ENCODE assay signal across 8 cellular contexts in genomic region chr6:6007311-6008113, GRCh38. TPM values are rescaled to one million over a fixed set of nuclear protein-coding genes. Genes with fewer than 3 reads are reported as not detected.
DNase-seq lines count a peak whose midpoint lies in the region; ATAC-seq and TF ChIP-seq lines count a peak whose summit lies in the region.

No MANE protein-coding gene starts in this region.

- intact Hi-C loops in activated CD4-positive, alpha-beta T cell treated with anti-CD3 and anti-CD28 coated beads, Interleukin-2, amount 10 ng/mL, durations not matched to agents 24 days and 14 days (cut with micrococcal nuclease): loop anchor here (1.0 to 10.0 kb wide), 4 partner anchors 10 to 923 kb away; partner anchors contain the start of gene PPP1R3G

- no peak overlapping the region for H2BK120ac ChIP-seq in trophoblast cell (ENCODE audit: insufficient read depth, low read length, poor library complexity)

- no peak overlapping the region for H4K12ac ChIP-seq in trophoblast cell (ENCODE audit: low read depth, low read length)

- no peak overlapping the region for H4K91ac ChIP-seq in trophoblast cell (ENCODE audit: low read depth, low read length)

- H2BK12ac ChIP-seq in trophoblast cell (ENCODE audit: low read length): no peak overlapping the region

- H2AK5ac ChIP-seq in trophoblast cell (ENCODE audit: low read length): no peak overlapping the region

- H3K4me3 Mint-ChIP-seq in activated CD4-positive, alpha-beta T cell treated with anti-CD3 and anti-CD28 coated beads, Interleukin-2, amount 10 ng/mL, durations not matched to agents 24 days and 14 days: peak overlapping the region; percentile 74
- peak overlapping the region; percentile 87 for H3K4me3 Mint-ChIP-seq in T-helper 17 cell

- peak; percentile 80 for DNase-seq in activated CD4-positive, alpha-beta T cell treated with anti-CD3 and anti-CD28 coated beads, Interleukin-2, amount 10 ng/mL, durations not matched to agents 24 days and 14 days
- DNase-seq in activated CD4-positive, alpha-beta T cell treated with anti-CD3 and anti-CD28 coated beads for 1 hour: no peak
- DNase-seq in LHCN-M2 (ENCODE audit: low read depth) (peak; percentile 56), T-helper 17 cell (no peak), foreskin keratinocyte (no peak), trophoblast cell (peak; percentile 31 to 56), GF-D8 (lab: John Stamatoyannopoulos, UW) (no peak)

- no peak overlapping the region for H3K14ac ChIP-seq in trophoblast cell (ENCODE audit: low read length)

- H3K27ac ChIP-seq in foreskin keratinocyte (no peak overlapping the region), trophoblast cell (ENCODE audit: low read depth, low read length) (no peak overlapping the region)

- no peak overlapping the region for H3K23ac ChIP-seq in trophoblast cell (ENCODE audit: low read length)

- H3K79me2 ChIP-seq in trophoblast cell (ENCODE audit: control insufficient read depth, insufficient read depth, low read length, poor library complexity): no peaks in the 10 kb centered on the region

- peak; percentile 17 for TF ChIP-seq CTCF in foreskin keratinocyte (conservative IDR thresholded peaks at IDR 0.05)

- H3K4me2 ChIP-seq in trophoblast cell (ENCODE audit: low read length): peak overlapping the region; percentile 93

- peaks cover 73% of the 10 kb centered on the region for H3K27me3 Mint-ChIP-seq in activated CD4-positive, alpha-beta T cell treated with anti-CD3 and anti-CD28 coated beads, Interleukin-2, amount 10 ng/mL, durations not matched to agents 24 days and 14 days
- peaks cover 67% of the 10 kb centered on the region for H3K27me3 Mint-ChIP-seq in T-helper 17 cell

- peak; percentile 38 for ATAC-seq in T-helper 17 cell
- no peak for ATAC-seq in foreskin keratinocyte
- no peak for ATAC-seq in GM21619 (IDR thresholded peaks at IDR 0.05; ENCODE audit: unreplicated experiment)

- H3K27me3 ChIP-seq in foreskin keratinocyte (peaks cover 94% of the 10 kb centered on the region), trophoblast cell (ENCODE audit: insufficient read depth, low read length) (peaks cover 58% of the 10 kb centered on the region)

- H3K18ac ChIP-seq in trophoblast cell (ENCODE audit: low read length): no peak overlapping the region

- no peak overlapping the region for H3K9ac ChIP-seq in trophoblast cell (ENCODE audit: low read length)

- H3K27ac Mint-ChIP-seq in activated CD4-positive, alpha-beta T cell treated with anti-CD3 and anti-CD28 coated beads, Interleukin-2, amount 10 ng/mL, durations not matched to agents 24 days and 14 days: peak overlapping the region; percentile 73
- H3K27ac Mint-ChIP-seq in T-helper 17 cell: peak overlapping the region; percentile 81

- H3K79me1 ChIP-seq in trophoblast cell (ENCODE audit: low read length): no peaks in the 10 kb centered on the region

- WGBS in trophoblast cell (ENCODE audit: extremely low coverage, insufficient coverage, insufficient read length): no CpG with 5 or more reads among the region's 60 CpGs

- no peak overlapping the region for H4K8ac ChIP-seq in trophoblast cell (ENCODE audit: low read depth, low read length)

- no peaks in the 10 kb centered on the region for H3K36me3 ChIP-seq in trophoblast cell (ENCODE audit: control insufficient read depth in 1 of 2, insufficient read depth in 2 of 2, low read length in 2 of 2)

- H2BK5ac ChIP-seq in trophoblast cell (ENCODE audit: low read depth, low read length, poor library complexity): no peak overlapping the region

- peaks cover 40% of the 10 kb centered on the region for H3K4me1 Mint-ChIP-seq in activated CD4-positive, alpha-beta T cell treated with anti-CD3 and anti-CD28 coated beads, Interleukin-2, amount 10 ng/mL, durations not matched to agents 24 days and 14 days
- H3K4me1 Mint-ChIP-seq in T-helper 17 cell: peaks cover 31% of the 10 kb centered on the region

- H3K4me1 ChIP-seq in foreskin keratinocyte: no peaks in the 10 kb centered on the region
- peaks cover 14 to 21% of the 10 kb centered on the region in 2 experiments for H3K4me1 ChIP-seq in trophoblast cell (ENCODE audit: control insufficient read depth in 1 of 2, insufficient read depth in 2 of 2, low read length in 2 of 2)

- H2AFZ ChIP-seq in trophoblast cell (ENCODE audit: insufficient read depth, low read length, poor library complexity): peak overlapping the region; percentile 35

- H3K4ac ChIP-seq in trophoblast cell (ENCODE audit: low read depth, low read length): no peak overlapping the region

- H3K9me3 ChIP-seq in T-helper 17 cell (ENCODE audit: control insufficient read depth, low read length, poor library complexity, severe bottlenecking) (peaks cover 18% of the 10 kb centered on the region), trophoblast cell (ENCODE audit: insufficient read depth, low read depth, low read length) (no peaks in the 10 kb centered on the region)

- H3K9me3 Mint-ChIP-seq in activated CD4-positive, alpha-beta T cell treated with anti-CD3 and anti-CD28 coated beads, Interleukin-2, amount 10 ng/mL, durations not matched to agents 24 days and 14 days: peaks cover 17% of the 10 kb centered on the region

- H3K4me3 ChIP-seq in trophoblast cell (ENCODE audit: low read depth, low read length): no peak overlapping the region

- peaks cover 12% of the 10 kb centered on the region for H3K36me3 Mint-ChIP-seq in activated CD4-positive, alpha-beta T cell treated with anti-CD3 and anti-CD28 coated beads, Interleukin-2, amount 10 ng/mL, durations not matched to agents 24 days and 14 days (ENCODE audit: low read depth)
- peaks cover 5% of the 10 kb centered on the region for H3K36me3 Mint-ChIP-seq in T-helper 17 cell (ENCODE audit: low read depth)

RNA-seq across cellular contexts. Expression of gene NRN1, which starts 0.8 kb away (rescaled TPM):
- total RNA-seq in activated CD4-positive, alpha-beta T cell treated with anti-CD3 and anti-CD28 coated beads, Interleukin-2, amount 10 ng/mL, durations not matched to agents 24 days and 14 days: 4.0 and 4.8 TPM in 2 replicates
- total RNA-seq in LHCN-M2 (2014; rRNA removed): 40.7 and 41.2 TPM in 2 replicates
- polyA plus RNA-seq in LHCN-M2 (2012): 46.7 TPM
- under 1 TPM in 1 of 2 donors, not detected in 1; 0.31 TPM for total RNA-seq in T-helper 17 cell
- total RNA-seq in foreskin keratinocyte: not detected in 2 replicates
- polyA plus RNA-seq in foreskin keratinocyte: not detected in 2 replicates
- 0.04 and 0.05 TPM in 2 replicates for polyA plus RNA-seq in trophoblast cell (2013)

Comparison
In these comparisons a context has a peak if more than half of its experiments do, and no peak if none do; other contexts are left out.
1. DNase-seq: peak in activated CD4-positive, alpha-beta T cell treated with anti-CD3 and anti-CD28 coated beads, Interleukin-2, amount 10 ng/mL, durations not matched to agents 24 days and 14 days (single experiment), LHCN-M2 (single experiment) and trophoblast cell (2 of 2); none in activated CD4-positive, alpha-beta T cell treated with anti-CD3 and anti-CD28 coated beads for 1 hour (single experiment), T-helper 17 cell (0 of 3), foreskin keratinocyte (0 of 2) and GF-D8 (single experiment).